In the genomic region with DNA sequence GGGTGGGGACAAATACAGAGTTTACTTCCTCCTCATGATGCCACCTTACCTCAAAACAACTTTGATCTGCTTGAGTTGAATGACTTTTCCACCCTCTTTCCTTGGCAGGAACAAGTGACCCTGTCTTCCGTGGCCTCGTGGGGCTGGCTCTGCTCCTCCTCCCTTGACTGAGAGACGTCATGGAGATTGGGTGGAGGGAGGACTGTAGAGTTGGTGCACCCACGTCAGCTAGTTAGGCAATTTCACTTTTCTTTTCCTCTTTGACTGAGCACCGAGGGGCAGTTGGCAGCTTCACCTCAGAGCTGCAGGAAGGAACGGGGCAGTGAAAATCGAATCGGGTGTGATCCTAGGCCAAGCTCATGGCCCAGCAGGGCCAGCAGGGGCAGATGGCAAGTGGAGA, we compare ENCODE assay signal across 8 cellular contexts. TPM values are rescaled to one million over a fixed set of nuclear protein-coding genes. Genes with fewer than 3 reads are reported as not detected.
DNase-seq lines count a peak whose midpoint lies in the region; ATAC-seq and TF ChIP-seq lines count a peak whose summit lies in the region.

SP140 (plus strand) TSS at position 251 of the 400 bp plus-strand sequence; CDS start at position 360, 109 bp downstream.

- H3K9me3 Mint-ChIP-seq in T-cell: peaks cover 0 to 7% (median 7%) of the 10 kb centered on the region in 3 donors

- peak within 1 kb of the TSS; percentile 97 for H3K27ac Mint-ChIP-seq in T-cell

- peak within 1 kb of the TSS; percentile 78 to 89 (median 87) for H3K4me3 Mint-ChIP-seq in T-cell

- H3K27me3 ChIP-seq in adrenal gland: no peaks in the 10 kb centered on the region
- no peaks in the 10 kb centered on the region for H3K27me3 ChIP-seq in gastrocnemius medialis
- H3K27me3 ChIP-seq in vagina: no peaks in the 10 kb centered on the region
- H3K27me3 ChIP-seq in MG63: no peaks in the 10 kb centered on the region

- no peaks in the 10 kb centered on the region for H3K9me3 ChIP-seq in adrenal gland (replicated peaks in 1 of 3)
- no peaks in the 10 kb centered on the region for H3K9me3 ChIP-seq in gastrocnemius medialis
- no peaks in the 10 kb centered on the region for H3K9me3 ChIP-seq in vagina
- peaks cover 7% of the 10 kb centered on the region for H3K9me3 ChIP-seq in MG63

- peak within 1 kb of the TSS in 1 of 5 donors; percentile 67 for H3K27ac ChIP-seq in adrenal gland
- H3K27ac ChIP-seq in gastrocnemius medialis: no peak within 1 kb of the TSS
- no peak within 1 kb of the TSS for H3K27ac ChIP-seq in vagina

- WGBS in adrenal gland, 4 donors: 61 to 80% (median 71%) methylated on average over 7 to 8 of the region's 8 CpGs

- in situ Hi-C loops in gastrocnemius medialis (cut with MboI; ENCODE audit: low sequenced_read_pairs in 4 of 4): no loop called here

- POLR2A ChIA-PET in T-cell (lab: Charles Lee): interaction anchor here in 1 of 2 donors (1.0 kb wide), 1 partner anchor 22 kb away, joined by 4 read pairs; no protein-coding TSS in a partner anchor

- no peak for TF ChIP-seq POLR2A in adrenal gland (IDR thresholded peaks at IDR 0.05)
- TF ChIP-seq POLR2A in gastrocnemius medialis (IDR thresholded peaks at IDR 0.05): no peak
- TF ChIP-seq POLR2A in vagina (IDR thresholded peaks at IDR 0.05): peak in 1 of 2 donors; percentile 24

- CTCF ChIA-PET in T-cell (lab: Charles Lee): interaction anchor here in 1 of 2 donors (1.0 kb wide), 1 partner anchor 158 kb away, joined by 3 read pairs; no protein-coding TSS in a partner anchor

- intact Hi-C loops in adrenal gland (cut with DNase I) (loop anchor here in 1 of 2 donors (10.0 kb wide), 1 partner anchor 239 kb away; no protein-coding TSS in a partner anchor), gastrocnemius medialis (cut with DNase I; ENCODE audit: low total_unique reads) (loop anchor here (10.0 kb wide), 1 partner anchor 189 kb away; the partner anchor contains the start of gene SP100), vagina (cut with DNase I) (no loop called here)

- H3K4me3 ChIP-seq in GM12875 (ENCODE audit: low read depth, low read length) (peak within 1 kb of the TSS; percentile 50), adrenal gland (no peak within 1 kb of the TSS), gastrocnemius medialis (no peak within 1 kb of the TSS), vagina (no peak within 1 kb of the TSS), MG63 (no peak within 1 kb of the TSS)

- ATAC-seq in HG02571 (IDR thresholded peaks at IDR 0.05; ENCODE audit: unreplicated experiment) (peak; percentile 87), T-cell (replicated peaks in 1 of 4) (peak; percentile 90 to 94 (median 94)), gastrocnemius medialis (no peak)

- DNase-seq in T-cell (peak; percentile 27 to 81 (median 74)), adrenal gland (peak in 6 of 7 donors; percentile 23 to 65 (median 43)), gastrocnemius medialis (peak; percentile 12 to 18), vagina (ENCODE audit: extremely low spot score in 2 of 2) (no peak), MG63 (no peak), mesenteric fat pad (ENCODE audit: low spot score) (no peak)

- H3K27me3 Mint-ChIP-seq in T-cell: no peaks in the 10 kb centered on the region

- H3K4me1 Mint-ChIP-seq in T-cell: peaks cover 56 to 79% (median 75%) of the 10 kb centered on the region in 3 donors

- TF ChIP-seq CTCF in GM12875 (IDR thresholded peaks at IDR 0.05; ENCODE audit: borderline replicate concordance, insufficient read depth, low read depth, low read length) (peak; percentile 10; the same call in 1 of the 2 replicates), adrenal gland (IDR thresholded peaks at IDR 0.05) (no peak), gastrocnemius medialis (IDR thresholded peaks at IDR 0.05 in 4 of 5, conservative IDR thresholded peaks at IDR 0.05 in 1 of 5) (no peak), vagina (IDR thresholded peaks at IDR 0.05) (no peak)

- peaks cover 8% of the 10 kb centered on the region for H3K36me3 Mint-ChIP-seq in T-cell

- no peaks in the 10 kb centered on the region for H3K36me3 ChIP-seq in adrenal gland (replicated peaks in 1 of 2)
- no peaks in the 10 kb centered on the region for H3K36me3 ChIP-seq in gastrocnemius medialis
- no peaks in the 10 kb centered on the region for H3K36me3 ChIP-seq in vagina
- no peaks in the 10 kb centered on the region for H3K36me3 ChIP-seq in MG63

- peaks cover 3% of the 10 kb centered on the region in 2 donors for H3K4me1 ChIP-seq in adrenal gland (replicated peaks in 1 of 2)
- peaks cover 0 to under 1% of the 10 kb centered on the region in 2 donors for H3K4me1 ChIP-seq in gastrocnemius medialis
- H3K4me1 ChIP-seq in vagina: peaks cover 5% of the 10 kb centered on the region

RNA-seq across cellular contexts. Expression of gene SP140, which starts in this region (rescaled TPM):
- total RNA-seq in T-cell (10 to 100 TPM; 49.3 to 68.0 (median 66.8) TPM), adrenal gland (1 to 10 TPM in 5 of 8 donors, under 1 TPM in 3; 0.06 to 2.8 (median 1.7) TPM), gastrocnemius medialis (under 1 TPM in 1 of 4 donors, not detected in 3; 0.46 TPM), vagina (7.4 TPM), mesenteric fat pad (2.6 TPM)
- 1 to 10 TPM in 2 of 3 donors, under 1 TPM in 1; 0.84 to 2.3 (median 1.9) TPM for polyA plus RNA-seq in adrenal gland
- 0.17 and 0.56 TPM in 2 replicates for total RNA-seq in MG63 (2014; rRNA removed; shearing (Covaris generic); ENCODE audit: low replicate concordance)

Comparison
In these comparisons a context has a peak if more than half of its experiments do, and no peak if none do; other contexts are left out.
1. Peak in DNase-seq in gastrocnemius medialis; RNA of the gene not detected or under 1 TPM.
2. ATAC-seq: peak in HG02571 (single experiment) and T-cell (4 of 4); none in gastrocnemius medialis (0 of 2).
3. DNase-seq: peak in T-cell (34 of 34) and adrenal gland (6 of 7); none in vagina (0 of 2), MG63 (single experiment) and mesenteric fat pad (single experiment).